Comparison of ENCODE assay signal across 8 cellular contexts in genomic region chr6:31680841-31681671, GRCh38. TPM values are rescaled to one million over a fixed set of nuclear protein-coding genes. Genes with fewer than 3 reads are reported as not detected.
DNase-seq lines count a peak whose midpoint lies in the region; ATAC-seq and TF ChIP-seq lines count a peak whose summit lies in the region.

TSS of gene LY6G5C (minus strand) at chr6:31681067. CDS start at chr6:31680373, 694 bp downstream.

- peaks cover 9 to 10% of the 10 kb centered on the region in 2 donors for H3K4me1 ChIP-seq in adrenal gland (replicated peaks in 1 of 2)
- peaks cover 2% of the 10 kb centered on the region for H3K4me1 ChIP-seq in cardiac muscle cell (ENCODE audit: low read depth)
- H3K4me1 ChIP-seq in osteoblast (ENCODE audit: insufficient read depth, low read length), result peaks cover 15% of the 10 kb centered on the region
- H3K4me1 ChIP-seq in uterus, result peaks cover 0 to 4% of the 10 kb centered on the region in 2 donors

- H3K27ac ChIP-seq in adrenal gland (peak within 1 kb of the TSS in 3 of 5 donors; percentile 47 to 62 (median 59)), cardiac muscle cell (no peak within 1 kb of the TSS), osteoblast (ENCODE audit: low read depth, low read length) (peak within 1 kb of the TSS; percentile 47), uterus (peak within 1 kb of the TSS; percentile 71 to 88)

- H2AFZ ChIP-seq in osteoblast (ENCODE audit: low read length), result peak within 1 kb of the TSS; percentile 76

- TF ChIP-seq POLR2A in adrenal gland (IDR thresholded peaks at IDR 0.05) (peak in 1 of 2 donors; percentile 17), uterus (IDR thresholded peaks at IDR 0.05) (peak in 1 of 2 donors; percentile 19)

- intact Hi-C loops in adrenal gland (cut with DNase I), result loop anchor here in 1 of 2 donors (5.0 to 10.0 kb wide), 2 partner anchors 86 to 154 kb away; no protein-coding TSS in a partner anchor
- intact Hi-C loops in uterus (cut with DNase I; ENCODE audit: low total_unique reads), result loop anchor here (5.0 kb wide), 1 partner anchor 151 kb away; no protein-coding TSS in a partner anchor

- DNase-seq in NCI-H1092 (lab: John Stamatoyannopoulos, UW) (peak; percentile 35), SKM-1 treated with dmso at 0.1 percent for 144 hours (lab: John Stamatoyannopoulos, UW; ENCODE audit: unreplicated experiment) (peak; percentile 75), adrenal gland (peak; percentile 82 to 95 (median 88)), cardiac muscle cell (ENCODE audit: low read depth in 1 of 2, low spot score in 1 of 2) (peak; percentile 83 to 94), osteoblast (ENCODE audit: insufficient read length, low spot score, missing footprints) (peak; percentile 97), uterus (peak; percentile 85 to 86)

- H3K4me2 ChIP-seq in osteoblast (ENCODE audit: insufficient read depth, low read length), result peak within 1 kb of the TSS; percentile 94

- H3K36me3 ChIP-seq in adrenal gland (replicated peaks in 1 of 2) (peaks cover 0 to 4% of the 10 kb centered on the region in 2 donors), cardiac muscle cell (peaks cover 4% of the 10 kb centered on the region), osteoblast (ENCODE audit: insufficient read depth, low read length) (peaks cover 2% of the 10 kb centered on the region), uterus (no peaks in the 10 kb centered on the region)

- no peak for ATAC-seq in GM21576 (IDR thresholded peaks at IDR 0.05; ENCODE audit: unreplicated experiment)

- H3K9me3 ChIP-seq in adrenal gland (replicated peaks in 1 of 3), result no peaks in the 10 kb centered on the region
- H3K9me3 ChIP-seq in cardiac muscle cell (ENCODE audit: low read depth), result no peaks in the 10 kb centered on the region
- H3K9me3 ChIP-seq in osteoblast (ENCODE audit: low read depth, low read length), result no peaks in the 10 kb centered on the region
- H3K9me3 ChIP-seq in uterus, result no peaks in the 10 kb centered on the region

- TF ChIP-seq CTCF in GM12874 (IDR thresholded peaks at IDR 0.05; ENCODE audit: insufficient read depth, low read depth, low read length) (peak; percentile 76), adrenal gland (IDR thresholded peaks at IDR 0.05) (peak; percentile 23 to 85 (median 73)), cardiac muscle cell (IDR thresholded peaks at IDR 0.05; ENCODE audit: low read depth, low read length) (peak; percentile 54), osteoblast (IDR thresholded peaks at IDR 0.05; ENCODE audit: extremely low read depth, low read depth, low read length) (peak; percentile 79), uterus (IDR thresholded peaks at IDR 0.05) (peak; percentile 70 to 92 (median 82))

- H3K27me3 ChIP-seq in adrenal gland (no peaks in the 10 kb centered on the region), cardiac muscle cell (peaks cover 10% of the 10 kb centered on the region), osteoblast (ENCODE audit: insufficient read depth, low read length) (no peaks in the 10 kb centered on the region), uterus (no peaks in the 10 kb centered on the region)

- no peaks in the 10 kb centered on the region for H3K79me2 ChIP-seq in osteoblast (ENCODE audit: insufficient read depth, low read length)

- 2 to 7% (median 5%) methylated on average over 18 to 51 of the region's 51 CpGs for WGBS in adrenal gland, 4 donors

- peak within 1 kb of the TSS in 3 of 4 donors; percentile 20 to 55 (median 27) for H3K4me3 ChIP-seq in adrenal gland
- H3K4me3 ChIP-seq in cardiac muscle cell, result peak within 1 kb of the TSS; percentile 28
- peak within 1 kb of the TSS; percentile 71 for H3K4me3 ChIP-seq in osteoblast (ENCODE audit: insufficient read depth, low read length)
- peak within 1 kb of the TSS; percentile 40 to 56 for H3K4me3 ChIP-seq in uterus

- H4K20me1 ChIP-seq in osteoblast (ENCODE audit: insufficient read depth, low read length), result no peaks in the 10 kb centered on the region

RNA-seq across cellular contexts. Expression of gene LY6G5C, which starts in this region (rescaled TPM):
- total RNA-seq in adrenal gland, result 1 to 10 TPM in 5 of 8 donors, under 1 TPM in 2, not detected in 1; 0.66 to 2.5 (median 1.9) TPM
- polyA plus RNA-seq in adrenal gland, result 1 to 10 TPM in 2 of 3 donors, under 1 TPM in 1; 0.75 to 3.6 (median 3.1) TPM
- 0.54 and 1.2 TPM in 2 replicates for total RNA-seq in cardiac muscle cell
- 5.0 and 9.0 TPM in 2 replicates for polyA plus RNA-seq in cardiac muscle cell
- 0.59 and 0.72 TPM in 2 replicates for total RNA-seq in osteoblast
- total RNA-seq in uterus, result 1 to 10 TPM in 3 of 4 donors, not detected in 1; 1.0 to 4.4 (median 3.8) TPM

Comparison
In these comparisons a context has a peak if more than half of its experiments do, and no peak if none do; other contexts are left out.
1. Peak in DNase-seq, H3K4me3 ChIP-seq, H3K27ac ChIP-seq and H3K4me2 ChIP-seq in osteoblast; RNA of the gene not detected or under 1 TPM.
2. DNase-seq: peak in every context shown above with its lines; median percentile 97 in osteoblast; 88 in cardiac muscle cell; 88 in adrenal gland; 86 in uterus; 75 in SKM-1 treated with dmso at 0.1 percent for 144 hours; 35 in NCI-H1092.